26 cellular contexts compared by ENCODE assay signal in genomic region chr9:98040212-98040611, GRCh38. TPM values are rescaled to one million over a fixed set of nuclear protein-coding genes. Genes with fewer than 3 reads are reported as not detected.
DNase-seq lines count a peak whose midpoint lies in the region; ATAC-seq and TF ChIP-seq lines count a peak whose summit lies in the region.
"Had no signal": no experiment of that assay in that cellular context is flagged by ENCODE, and none has a peak within 500 bp of the region (broad histone marks: within the 10 kb centered on the region; RNA-seq: fewer than 3 reads in every experiment).

No MANE protein-coding gene starts in this region.

- no peak overlapping the region for H3K9ac ChIP-seq in BLaER1
- no peak overlapping the region for H3K9ac ChIP-seq in mesenchymal stem cell (ENCODE audit: low read length)
- H3K9ac ChIP-seq in colonic mucosa (ENCODE audit: low read depth in 2 of 2, low read length in 2 of 2) = no peak overlapping the region

- no peak overlapping the region for H3K14ac ChIP-seq in mesenchymal stem cell (ENCODE audit: low read length in 2 of 2)

- no peak overlapping the region for H3K23ac ChIP-seq in mesenchymal stem cell (ENCODE audit: low read length in 2 of 2)

- no TSS peak for BruUV-seq in OCI-LY7 (replicated peaks; lab: Mats Ljungman, UMichigan)

- no peak for DNase-seq in GM12865 (ENCODE audit: low read depth)
- DNase-seq in OCI-LY7 (ENCODE audit: low spot score) = peak; percentile 28
- DNase-seq in mesenchymal stem cell = no peak
- DNase-seq in testis = no peak
- no peak for DNase-seq in colonic mucosa
- DNase-seq in left lung = no peak
- DNase-seq: activated CD4-positive, alpha-beta memory T cell treated with anti-CD3 and anti-CD28 coated beads, Interleukin-2, amount 10 ng/mL, durations not matched to agents 7 days and 5 days; activated CD8-positive, alpha-beta memory T cell treated with anti-CD3 and anti-CD28 coated beads, Interleukin-2, amount 50 U/mL, for 4 hours; activated naive CD4-positive, alpha-beta T cell treated with anti-CD3 and anti-CD28 coated beads for 36 hours; amygdala; DMS79; effector CD4-positive, alpha-beta T cell; GDM1; KBM-7; NCI-H1092 treated with DMSO at 0.1 percent for 48 hours; NCI-H1930; pancreas; Right ventricle myocardium superior; stimulated activated CD4-positive, alpha-beta T cell treated with anti-CD3 and anti-CD28 coated beads, Interleukin-1b, Interleukin-23, amount 100 ng/mL, for 48 hours; stimulated activated naive CD8-positive, alpha-beta T cell treated with anti-CD3 and anti-CD28 coated beads, Interleukin-15, amount 100 ng/mL, for 72 hours; uterus had no signal

- H3K27me3 ChIP-seq in BLaER1 = no peaks in the 10 kb centered on the region
- H3K27me3 ChIP-seq in mesenchymal stem cell (ENCODE audit: control insufficient read depth in 1 of 2, insufficient read depth in 1 of 2, low read length in 2 of 2) = no peaks in the 10 kb centered on the region
- H3K27me3 ChIP-seq in testis = no peaks in the 10 kb centered on the region
- H3K27me3 ChIP-seq in colonic mucosa = no peaks in the 10 kb centered on the region
- H3K27me3 ChIP-seq in left lung = no peaks in the 10 kb centered on the region
- H3K27me3 ChIP-seq: hepatocyte, pancreas, uterus had no signal

- peak overlapping the region; percentile 89 for H2AFZ ChIP-seq in OCI-LY7 (ENCODE audit: low read length)
- H2AFZ ChIP-seq in mesenchymal stem cell (ENCODE audit: low read depth, low read length) = no peak overlapping the region
- H2AFZ ChIP-seq: hepatocyte had no signal

- H3K4me1 ChIP-seq in BLaER1 (peaks cover 47% of the 10 kb centered on the region), OCI-LY7 (ENCODE audit: insufficient read depth, low read length, poor library complexity, severe bottlenecking) (peaks cover 52% of the 10 kb centered on the region), mesenchymal stem cell (ENCODE audit: control insufficient read depth, insufficient read depth, low read depth, low read length) (peaks cover 6% of the 10 kb centered on the region), testis (peaks cover 6% of the 10 kb centered on the region), colonic mucosa (no peaks in the 10 kb centered on the region), left lung (peaks cover 0 to 12% of the 10 kb centered on the region in 2 donors)
- H3K4me1 ChIP-seq: gastroesophageal sphincter, pancreas, uterus had no signal

- no peak overlapping the region for H2BK15ac ChIP-seq in mesenchymal stem cell (ENCODE audit: low read depth, poor library complexity, severe bottlenecking)

- intact Hi-C loops in OCI-LY7 (cut with micrococcal nuclease; ENCODE audit: unreplicated experiment) = no loop called here
- intact Hi-C loops in testis (cut with DNase I; ENCODE audit: low total_unique reads) = no loop called here
- intact Hi-C loops in colonic mucosa (cut with DNase I) = no loop called here
- intact Hi-C loops in left lung (cut with DNase I) = no loop called here

- no peak overlapping the region for H2BK120ac ChIP-seq in mesenchymal stem cell (ENCODE audit: low read depth, low read length)

- TF ChIP-seq POLR2A in testis (IDR thresholded peaks at IDR 0.05) = no peak

- WGBS in mesenchymal stem cell = 88% methylated on average over 6 of the region's 6 CpGs
- WGBS in testis, 2 donors = 90 to 95% methylated on average over 6 of the region's 6 CpGs

- no peak for TF ChIP-seq CTCF in GM12865 (IDR thresholded peaks at IDR 0.05; ENCODE audit: insufficient read depth, low read depth, low read length, missing control alignments)
- no peak for TF ChIP-seq CTCF in OCI-LY7 (conservative IDR thresholded peaks at IDR 0.05; ENCODE audit: low read length)
- TF ChIP-seq CTCF in testis (IDR thresholded peaks at IDR 0.05) = no peak
- TF ChIP-seq CTCF in colonic mucosa (IDR thresholded peaks at IDR 0.05) = no peak
- no peak for TF ChIP-seq CTCF in left lung (IDR thresholded peaks at IDR 0.05)

- no peak overlapping the region for H3K4ac ChIP-seq in mesenchymal stem cell (ENCODE audit: low read depth in 1 of 2, low read length in 2 of 2)

- peak overlapping the region; percentile 46 for H2AK5ac ChIP-seq in mesenchymal stem cell (ENCODE audit: low read length, severe bottlenecking)

- no peak for ATAC-seq in HG03571 (IDR thresholded peaks at IDR 0.05; ENCODE audit: unreplicated experiment)
- ATAC-seq in left lung = no peak
- ATAC-seq: gastroesophageal sphincter; pancreas; SK-N-SH treated with all-trans-retinoic acid at 6 μM for 48 hours; stimulated activated naive CD8-positive, alpha-beta T cell treated with anti-CD3 and anti-CD28 coated beads, Interleukin-15, amount 100 ng/mL, for 72 hours had no signal

- H4K20me1 ChIP-seq in BLaER1 (no peaks in the 10 kb centered on the region), OCI-LY7 (ENCODE audit: insufficient read depth, low read length) (no peaks in the 10 kb centered on the region)

- no peaks in the 10 kb centered on the region for H3K79me2 ChIP-seq in OCI-LY7 (ENCODE audit: insufficient read depth, low read depth, low read length)
- H3K79me2 ChIP-seq: hepatocyte had no signal

- H3K36me3 ChIP-seq in BLaER1 = no peaks in the 10 kb centered on the region
- no peaks in the 10 kb centered on the region for H3K36me3 ChIP-seq in OCI-LY7 (ENCODE audit: insufficient read depth, low read length)
- no peaks in the 10 kb centered on the region for H3K36me3 ChIP-seq in mesenchymal stem cell (ENCODE audit: control insufficient read depth in 1 of 2, insufficient read depth in 2 of 2, low read depth in 1 of 2, low read length in 2 of 2)
- no peaks in the 10 kb centered on the region for H3K36me3 ChIP-seq in testis (ENCODE audit: low read depth, missing control alignments)
- no peaks in the 10 kb centered on the region for H3K36me3 ChIP-seq in colonic mucosa
- H3K36me3 ChIP-seq in left lung = no peaks in the 10 kb centered on the region
- H3K36me3 ChIP-seq: gastroesophageal sphincter, pancreas, uterus had no signal

- CTCF ChIA-PET in OCI-LY7 (lab: Charles Lee; ENCODE audit: unreplicated experiment) = no interaction called here

- no peak overlapping the region for H3K18ac ChIP-seq in mesenchymal stem cell (ENCODE audit: low read depth in 1 of 2, low read length in 2 of 2)

- H3K4me2 ChIP-seq in BLaER1 (peak overlapping the region; percentile 58; the same call in 1 of the 2 replicates), OCI-LY7 (ENCODE audit: low read length) (peak overlapping the region; percentile 64), mesenchymal stem cell (ENCODE audit: low read length, poor library complexity, severe bottlenecking) (no peak overlapping the region)
- H3K4me2 ChIP-seq: hepatocyte had no signal

- H3K79me1 ChIP-seq in mesenchymal stem cell (replicated peaks; ENCODE audit: low read length, poor library complexity, severe bottlenecking) = no peaks in the 10 kb centered on the region

- no peaks in the 10 kb centered on the region for H3K9me2 ChIP-seq in OCI-LY7 (ENCODE audit: insufficient read depth, low read length)

- H3K27ac ChIP-seq in BLaER1 = no peak overlapping the region
- no peak overlapping the region for H3K27ac ChIP-seq in OCI-LY7 (ENCODE audit: low read depth, low read length, poor library complexity, severe bottlenecking)
- no peak overlapping the region for H3K27ac ChIP-seq in mesenchymal stem cell (ENCODE audit: low read length, poor library complexity, severe bottlenecking)
- H3K27ac ChIP-seq in testis = no peak overlapping the region
- H3K27ac ChIP-seq in colonic mucosa = no peak overlapping the region
- H3K27ac ChIP-seq in left lung = no peak overlapping the region
- H3K27ac ChIP-seq: gastroesophageal sphincter, hepatocyte, pancreas, uterus had no signal

- peaks cover 7% of the 10 kb centered on the region for H3K9me3 ChIP-seq in BLaER1
- H3K9me3 ChIP-seq in OCI-LY7 (ENCODE audit: low read length) = 0 out of 2 replicates have a peak, but pooled peaks cover 4% of the 10 kb centered on the region
- H3K9me3 ChIP-seq in mesenchymal stem cell (ENCODE audit: control insufficient read depth, low read length) = no peaks in the 10 kb centered on the region
- H3K9me3 ChIP-seq in testis = no peaks in the 10 kb centered on the region
- no peaks in the 10 kb centered on the region for H3K9me3 ChIP-seq in colonic mucosa
- no peaks in the 10 kb centered on the region for H3K9me3 ChIP-seq in left lung
- H3K9me3 ChIP-seq: gastroesophageal sphincter, pancreas, uterus had no signal

- POLR2A ChIA-PET in OCI-LY7 (lab: Charles Lee) = interaction anchor here (0.6 to 1.5 kb wide), 6 partner anchors 16 to 116 kb away, joined by 3 to 7 read pairs (median 3); partner anchors contain the start of gene NANS

- H2BK12ac ChIP-seq in mesenchymal stem cell (ENCODE audit: low read length in 2 of 2) = no peak overlapping the region

- H4K8ac ChIP-seq in mesenchymal stem cell (ENCODE audit: low read length) = no peak overlapping the region

- H4K91ac ChIP-seq in mesenchymal stem cell (ENCODE audit: low read length) = no peak overlapping the region

- H2BK5ac ChIP-seq in mesenchymal stem cell (ENCODE audit: low read depth, low read length, poor library complexity, severe bottlenecking) = no peak overlapping the region

- H3K4me3 ChIP-seq in BLaER1 (no peak overlapping the region), GM12865 (ENCODE audit: low read depth, low read length) (peak overlapping the region; percentile 35), OCI-LY7 (ENCODE audit: low read depth, low read length, poor library complexity, severe bottlenecking) (peak overlapping the region; percentile 42), mesenchymal stem cell (ENCODE audit: insufficient read depth in 1 of 2, low read depth in 1 of 2, low read length in 2 of 2) (no peak overlapping the region), testis (no peak overlapping the region), colonic mucosa (no peak overlapping the region), left lung (no peak overlapping the region)
- H3K4me3 ChIP-seq: gastroesophageal sphincter, hepatocyte, pancreas, uterus had no signal

RNA-seq across cellular contexts. Expression of gene NANS, which starts 16.3 kb away (rescaled TPM):
- 63.7 and 70.6 TPM in 2 replicates for total RNA-seq in OCI-LY7 (2014; rRNA removed; shearing (Covaris generic))
- total RNA-seq in OCI-LY7 (2022) = 50.4 and 56.9 TPM in 2 replicates
- 72.3 TPM for polyA plus RNA-seq in mesenchymal stem cell (2013, experiment 1 of 2)
- 72.4 TPM for polyA plus RNA-seq in mesenchymal stem cell (2013, experiment 2 of 2)
- 10 to 100 TPM; 66.5 to 82.5 TPM for total RNA-seq in testis
- 34.7 TPM for polyA plus RNA-seq in testis (ENCODE audit: insufficient read depth, low read depth, low replicate concordance)
- total RNA-seq in colonic mucosa = 100 to 1,000 TPM; 223 to 254 TPM
- 10 to 100 TPM; 51.8 to 72.0 TPM for total RNA-seq in left lung

RNA-seq across cellular contexts. Expression of gene ANP32B, which starts 57.1 kb away (rescaled TPM):
- 32.1 and 52.7 TPM in 2 replicates for total RNA-seq in OCI-LY7 (2014; rRNA removed; shearing (Covaris generic))
- 389 and 454 TPM in 2 replicates for total RNA-seq in OCI-LY7 (2022)
- 207 TPM for polyA plus RNA-seq in mesenchymal stem cell (2013, experiment 1 of 2)
- polyA plus RNA-seq in mesenchymal stem cell (2013, experiment 2 of 2) = 208 TPM
- 10 to 100 TPM; 33.8 to 54.3 TPM for total RNA-seq in testis
- 89.6 TPM for polyA plus RNA-seq in testis (ENCODE audit: insufficient read depth, low read depth, low replicate concordance)
- 100 to 1,000 TPM; 133 to 183 TPM for total RNA-seq in colonic mucosa
- total RNA-seq in left lung = 100 to 1,000 TPM in 1 of 2 donors, 10 to 100 TPM in 1; 84.9 to 108 TPM

Comparison
In these comparisons a context has a peak if more than half of its experiments do, and no peak if none do; other contexts are left out.
1. H3K4me3 ChIP-seq: peak in GM12865 (single experiment) and OCI-LY7 (single experiment); none in BLaER1 (single experiment), mesenchymal stem cell (0 of 2), testis (0 of 2), colonic mucosa (single experiment) and left lung (0 of 2).